In the genomic region with DNA sequence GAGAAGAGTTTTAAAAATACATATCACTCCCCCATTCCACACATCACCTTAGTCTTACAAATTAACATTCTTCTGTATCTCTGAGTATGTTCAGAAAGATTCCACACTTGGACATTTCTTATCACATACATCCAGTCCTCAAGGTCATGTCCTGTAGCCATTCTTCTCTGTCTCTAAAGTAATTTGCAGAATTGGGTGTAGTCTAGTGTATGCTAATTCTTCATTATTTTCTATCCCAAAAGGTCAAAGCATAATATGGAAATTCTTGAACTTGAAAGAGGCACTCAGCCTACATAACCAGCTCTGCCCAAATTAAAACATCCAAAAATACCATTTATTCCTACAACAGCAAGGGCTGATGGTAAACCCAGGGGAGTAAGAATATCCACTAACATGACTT, we compare ENCODE assay signal across 34 cellular contexts.
"Had no signal": no experiment of that assay in that cellular context is flagged by ENCODE, and none has a peak within 500 bp of the region (broad histone marks: within the 10 kb centered on the region; RNA-seq: fewer than 3 reads in every experiment).

No MANE protein-coding gene starts in this region.

- H3K36me3 ChIP-seq: MG63 had no signal

- H3K4me2 ChIP-seq: KMS-11 had no signal

- H3K27me3 ChIP-seq: MG63 had no signal

- H3K9ac ChIP-seq: KMS-11 had no signal

- H3K9me3 ChIP-seq: MG63 had no signal

- H3K27ac ChIP-seq: KMS-11 had no signal

- DNase-seq: Karpas-422, Kasumi-1, KG1, MG63, MM.1S, MV-4-11, NCI-H1048, NCI-H1092, NCI-H1092 treated with DMSO at 0.1 percent for 48 hours, NCI-H1105, NCI-H1105 treated with DMSO at 0.1 percent for 48 hours, NCI-H1417, NCI-H1417 treated with DMSO at 0.1 percent for 48 hours, NCI-H1436, NCI-H1436 treated with DMSO at 0.1 percent for 48 hours, NCI-H146, NCI-H1694, NCI-H1694 treated with DMSO at 0.1 percent for 48 hours, NCI-H187, NCI-H187 treated with DMSO at 0.1 percent for 48 hours, NCI-H1930, NCI-H2029, NCI-H2029 treated with DMSO at 0.1 percent for 48 hours, NCI-H2081, NCI-H2081 treated with DMSO at 0.1 percent for 48 hours, NCI-H2107, NCI-H2171, NCI-H2171 treated with DMSO at 0.1 percent for 48 hours, NCI-H2227 treated with DMSO at 0.1 percent for 48 hours, NCI-H226, NCI-H345, NCI-H446, NCI-H446 treated with DMSO at 0.1 percent for 48 hours had no signal

- H3K4me3 ChIP-seq: MG63 had no signal
